ENCODE assay signal across 15 cellular contexts in genomic region chr10:111986079-111986478, GRCh38.
A peak's percentile ranks its signal among the peaks of the same experiment; 100 is the strongest.
DNase-seq lines count a peak whose midpoint lies in the region; TF ChIP-seq lines count a peak whose summit lies in the region.
"Had no signal": no experiment of that assay in that cellular context is flagged by ENCODE, and none has a peak within 500 bp of the region (broad histone marks: within the 10 kb centered on the region; RNA-seq: fewer than 3 reads in every experiment).

No MANE protein-coding gene starts in this region.

- in situ Hi-C loops in GM23248 (cut with MboI) = no loop called here
- in situ Hi-C loops in brain microvascular endothelial cell (cut with HindIII; ENCODE audit: low pct_ligation_motif_present, low sequenced_read_pairs) = no loop called here

- peaks cover 48% of the 10 kb centered on the region for H3K9me3 Mint-ChIP-seq in HFFc6

- no peaks in the 10 kb centered on the region for H4K20me1 ChIP-seq in GM23248 (ENCODE audit: insufficient read depth)
- H4K20me1 ChIP-seq: BLaER1 had no signal

- H3K4me1 ChIP-seq in GM23248 (ENCODE audit: insufficient read depth) (no peaks in the 10 kb centered on the region), esophagus muscularis mucosa (no peaks in the 10 kb centered on the region), sigmoid colon (no peaks in the 10 kb centered on the region), tibial artery (peaks cover 0 to 29% (median 6%) of the 10 kb centered on the region in 4 donors)
- H3K4me1 ChIP-seq: BLaER1 had no signal

- no peaks in the 10 kb centered on the region for H3K36me3 Mint-ChIP-seq in HFFc6 (ENCODE audit: low read depth)
- H3K36me3 Mint-ChIP-seq: CD8-positive, alpha-beta memory T cell had no signal

- no peak for TF ChIP-seq POLR2A in esophagus muscularis mucosa (IDR thresholded peaks at IDR 0.05; ENCODE audit: low read depth)
- no peak for TF ChIP-seq POLR2A in sigmoid colon (IDR thresholded peaks at IDR 0.05)

- H3K4me2 ChIP-seq in GM23248 (ENCODE audit: unreplicated experiment) = no peak overlapping the region
- H3K4me2 ChIP-seq: BLaER1 had no signal

- H3K4me1 Mint-ChIP-seq in HFFc6 (ENCODE audit: low read depth) = no peaks in the 10 kb centered on the region
- H3K4me1 Mint-ChIP-seq: CD8-positive, alpha-beta memory T cell had no signal

- H3K27me3 ChIP-seq in GM23248 (replicated peaks; ENCODE audit: insufficient read depth) (peaks cover 25% of the 10 kb centered on the region), esophagus muscularis mucosa (peaks cover 0 to 3% (median 0%) of the 10 kb centered on the region in 4 donors), sigmoid colon (no peaks in the 10 kb centered on the region), tibial artery (peaks cover 0 to 9% of the 10 kb centered on the region in 2 donors), brain microvascular endothelial cell (replicated peaks) (no peaks in the 10 kb centered on the region)
- H3K27me3 ChIP-seq: BLaER1 had no signal

- H2AFZ ChIP-seq in GM23248 = no peak overlapping the region

- H3K27me3 Mint-ChIP-seq in HFFc6 (ENCODE audit: insufficient read depth) = no peaks in the 10 kb centered on the region

- no peaks in the 10 kb centered on the region for H3K9me2 ChIP-seq in GM23248 (ENCODE audit: insufficient read depth)

- no peak overlapping the region for H3K9ac ChIP-seq in GM23248
- H3K9ac ChIP-seq: BLaER1 had no signal

- DNase-seq in GM23248 (peak; percentile 9), esophagus muscularis mucosa (ENCODE audit: extremely low spot score) (no peak), sigmoid colon (no peak), tibial artery (no peak), brain microvascular endothelial cell (no peak), HFFc6 (no peak)
- DNase-seq in activated effector memory CD4-positive, alpha-beta T cell treated with anti-CD3 and anti-CD28 coated beads, Interleukin-2, amount 50 U/mL, for 16 hours = no peak
- DNase-seq: CD8-positive, alpha-beta memory T cell; GF-D8; KG1; NCI-H1092; NCI-H1694; NCI-H446 had no signal

- H3K79me2 ChIP-seq in GM23248 (ENCODE audit: insufficient read depth) = no peaks in the 10 kb centered on the region

- intact Hi-C loops in esophagus muscularis mucosa (cut with DNase I) (no loop called here), sigmoid colon (cut with DNase I) (no loop called here), tibial artery (cut with DNase I; ENCODE audit: low total_unique reads) (no loop called here)

- H3F3A ChIP-seq in GM23248 (ENCODE audit: insufficient read depth) = no peaks in the 10 kb centered on the region

- H3K9me3 ChIP-seq in GM23248 (ENCODE audit: low read depth) = no peaks in the 10 kb centered on the region
- H3K9me3 ChIP-seq in esophagus muscularis mucosa = no peaks in the 10 kb centered on the region
- no peaks in the 10 kb centered on the region for H3K9me3 ChIP-seq in sigmoid colon
- H3K9me3 ChIP-seq in tibial artery = no peaks in the 10 kb centered on the region
- H3K9me3 ChIP-seq: BLaER1 had no signal

- H3K27ac Mint-ChIP-seq in HFFc6 = no peak overlapping the region
- H3K27ac Mint-ChIP-seq: CD8-positive, alpha-beta memory T cell had no signal

- TF ChIP-seq EP300 in esophagus muscularis mucosa (IDR thresholded peaks at IDR 0.05) (no peak), sigmoid colon (IDR thresholded peaks at IDR 0.05) (no peak)

- no peak overlapping the region for H3K4me3 Mint-ChIP-seq in HFFc6
- H3K4me3 Mint-ChIP-seq: CD8-positive, alpha-beta memory T cell had no signal

- TF ChIP-seq CTCF in esophagus muscularis mucosa (IDR thresholded peaks at IDR 0.05) (no peak), sigmoid colon (IDR thresholded peaks at IDR 0.05) (no peak), tibial artery (IDR thresholded peaks at IDR 0.05) (no peak), brain microvascular endothelial cell (IDR thresholded peaks at IDR 0.05; ENCODE audit: low read depth, low read length, missing control alignments) (no peak), HFFc6 (IDR thresholded peaks at IDR 0.05) (no peak)

- H3K27ac ChIP-seq in GM23248 (no peak overlapping the region), esophagus muscularis mucosa (replicated peaks in 1 of 4) (peak overlapping the region in 3 of 4 donors; percentile 2 to 37 (median 17)), sigmoid colon (peak overlapping the region in 3 of 4 donors; percentile 19 to 42 (median 37)), tibial artery (peak overlapping the region; percentile 44 to 68), brain microvascular endothelial cell (no peak overlapping the region)
- H3K27ac ChIP-seq: BLaER1, RWPE1 had no signal

- H3K4me3 ChIP-seq in GM23248 (no peak overlapping the region), esophagus muscularis mucosa (no peak overlapping the region), sigmoid colon (no peak overlapping the region), tibial artery (no peak overlapping the region), brain microvascular endothelial cell (ENCODE audit: low read depth, low read length) (no peak overlapping the region)
- H3K4me3 ChIP-seq: BLaER1 had no signal

- no peaks in the 10 kb centered on the region for H3K36me3 ChIP-seq in GM23248 (ENCODE audit: low read depth)
- H3K36me3 ChIP-seq in esophagus muscularis mucosa = no peaks in the 10 kb centered on the region
- H3K36me3 ChIP-seq in sigmoid colon = no peaks in the 10 kb centered on the region
- no peaks in the 10 kb centered on the region for H3K36me3 ChIP-seq in tibial artery
- no peaks in the 10 kb centered on the region for H3K36me3 ChIP-seq in brain microvascular endothelial cell (replicated peaks)
- H3K36me3 ChIP-seq: BLaER1 had no signal

Comparison
In these comparisons a context has a peak if more than half of its experiments do, and no peak if none do; other contexts are left out.
1. H3K27ac ChIP-seq: peak in esophagus muscularis mucosa (3 of 4), sigmoid colon (3 of 4) and tibial artery (2 of 2); none in GM23248 (single experiment) and brain microvascular endothelial cell (single experiment).